ENCODE assay signal across 16 cellular contexts in the genomic region with DNA sequence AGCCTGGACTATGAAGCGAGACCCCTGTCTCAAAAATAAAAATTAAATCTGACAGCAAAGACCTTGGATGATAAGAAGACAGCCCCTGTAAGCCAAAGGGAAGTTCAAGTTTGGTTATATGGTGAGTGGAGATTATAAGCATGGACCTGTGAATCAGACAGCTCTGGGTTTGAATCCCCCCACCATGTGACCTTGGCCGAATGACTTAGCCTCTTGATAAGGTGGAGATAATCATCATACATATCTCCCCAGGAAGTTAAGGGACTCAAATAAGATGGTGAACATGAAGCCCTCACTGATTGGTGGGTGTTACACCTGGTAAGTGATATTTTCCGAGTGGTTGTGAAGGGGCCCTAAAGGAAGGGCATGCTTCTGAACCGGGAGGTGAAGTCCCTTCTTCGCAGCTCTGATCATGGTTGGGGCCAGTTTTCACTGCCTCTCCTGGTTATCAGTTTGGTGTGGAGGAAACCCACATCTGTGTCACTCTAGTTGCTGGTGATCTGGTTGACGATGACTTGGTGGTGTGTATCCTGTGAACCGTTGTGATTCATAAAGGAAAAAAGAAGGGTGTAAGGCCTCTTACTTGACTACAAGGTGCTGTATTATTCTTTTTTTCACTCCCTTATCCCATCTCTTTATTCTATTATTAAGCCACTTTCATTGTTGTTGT.
DNase-seq lines count a peak whose midpoint lies in the region; ATAC-seq, FAIRE-seq and TF ChIP-seq lines count a peak whose summit lies in the region.
"Had no signal": no experiment of that assay in that cellular context is flagged by ENCODE, and none has a peak within 500 bp of the region (broad histone marks: within the 10 kb centered on the region; RNA-seq: fewer than 3 reads in every experiment).

No MANE protein-coding gene starts in this region.

- peaks cover 0 to 10% of the 10 kb centered on the region in 2 donors for H3K4me1 ChIP-seq in adrenal gland (replicated peaks in 1 of 2)
- H3K4me1 ChIP-seq: pancreas had no signal

- no peak overlapping the region for H3K4me3 ChIP-seq in adrenal gland
- H3K4me3 ChIP-seq: pancreas, PC-9 had no signal

- no peak for FAIRE-seq in frontal cortex (lab: Jason Lieb, UNC)
- FAIRE-seq: GM12892, pancreas had no signal

- H3K9me3 Mint-ChIP-seq in activated naive CD4-positive, alpha-beta T cell treated with anti-CD3 and anti-CD28 coated beads for 36 hours, result no peaks in the 10 kb centered on the region
- H3K9me3 Mint-ChIP-seq in natural killer cell (no peaks in the 10 kb centered on the region), glutamatergic neuron (ENCODE audit: unreplicated experiment) (peaks cover 3% of the 10 kb centered on the region)

- H3K27ac ChIP-seq in adrenal gland (peak overlapping the region in 3 of 5 donors; percentile 15 to 77 (median 37)), substantia nigra (ENCODE audit: low read depth, low read length, poor library complexity, severe bottlenecking) (peak overlapping the region; percentile 93)
- H3K27ac ChIP-seq: brain microvascular endothelial cell, PC-9 had no signal

- intact Hi-C loops in activated naive CD4-positive, alpha-beta T cell treated with anti-CD3 and anti-CD28 coated beads for 36 hours (cut with micrococcal nuclease), result no loop called here
- intact Hi-C loops in adrenal gland (cut with DNase I), result no loop called here
- intact Hi-C loops in natural killer cell (cut with micrococcal nuclease), result no loop called here

- peak in 1 of 3 donors; percentile 55 for ATAC-seq in natural killer cell
- no peak for ATAC-seq in GM18909 (IDR thresholded peaks at IDR 0.05; ENCODE audit: poor library complexity, unreplicated experiment)
- ATAC-seq: pancreas had no signal

- no peak for TF ChIP-seq POLR2A in adrenal gland (IDR thresholded peaks at IDR 0.05)

- WGBS in adrenal gland, 4 donors, result 84 to 91% (median 87%) methylated on average over 7 of the region's 7 CpGs

- H3K4me3 Mint-ChIP-seq in activated naive CD4-positive, alpha-beta T cell treated with anti-CD3 and anti-CD28 coated beads for 36 hours, result no peak overlapping the region
- H3K4me3 Mint-ChIP-seq in natural killer cell, result no peak overlapping the region
- H3K4me3 Mint-ChIP-seq in glutamatergic neuron (ENCODE audit: unreplicated experiment), result no peak overlapping the region

- no peaks in the 10 kb centered on the region for H3K4me1 Mint-ChIP-seq in activated naive CD4-positive, alpha-beta T cell treated with anti-CD3 and anti-CD28 coated beads for 36 hours (ENCODE audit: low read depth)
- H3K4me1 Mint-ChIP-seq in natural killer cell (peaks cover 15 to 19% of the 10 kb centered on the region in 2 donors), glutamatergic neuron (ENCODE audit: low read depth, unreplicated experiment) (peaks cover 29% of the 10 kb centered on the region)

- no peaks in the 10 kb centered on the region for H3K27me3 ChIP-seq in adrenal gland
- H3K27me3 ChIP-seq: brain microvascular endothelial cell, pancreas had no signal

- peaks cover 0 to 14% of the 10 kb centered on the region in 2 donors for H3K36me3 ChIP-seq in adrenal gland (replicated peaks in 1 of 2)
- H3K36me3 ChIP-seq: brain microvascular endothelial cell had no signal

- DNase-seq in activated naive CD4-positive, alpha-beta T cell treated with anti-CD3 and anti-CD28 coated beads for 36 hours, result peak; percentile 8
- DNase-seq in activated naive CD4-positive, alpha-beta T cell treated with anti-CD3 and anti-CD28 coated beads, Interleukin-2, amount 50 U/mL, for 16 hours, result no peak
- DNase-seq in adrenal gland (no peak), natural killer cell (no peak), substantia nigra (lab: John Stamatoyannopoulos, UW) (no peak), frontal cortex (ENCODE audit: low spot score in 2 of 2) (no peak), glutamatergic neuron (no peak)
- DNase-seq: brain microvascular endothelial cell, foreskin melanocyte, NCI-H187 treated with DMSO at 0.1 percent for 48 hours, NCI-H526 treated with DMSO at 0.1 percent for 48 hours, pancreas, PC-9, SW 1271 had no signal

- H3K36me3 Mint-ChIP-seq in activated naive CD4-positive, alpha-beta T cell treated with anti-CD3 and anti-CD28 coated beads for 36 hours (ENCODE audit: low read depth), result peaks cover 13% of the 10 kb centered on the region
- H3K36me3 Mint-ChIP-seq in natural killer cell, result no peaks in the 10 kb centered on the region
- peaks cover 11% of the 10 kb centered on the region for H3K36me3 Mint-ChIP-seq in glutamatergic neuron (ENCODE audit: unreplicated experiment)

- H3K27me3 Mint-ChIP-seq in activated naive CD4-positive, alpha-beta T cell treated with anti-CD3 and anti-CD28 coated beads for 36 hours (ENCODE audit: low read depth), result no peaks in the 10 kb centered on the region
- H3K27me3 Mint-ChIP-seq in natural killer cell (ENCODE audit: low read depth in 2 of 2), result no peaks in the 10 kb centered on the region
- H3K27me3 Mint-ChIP-seq in glutamatergic neuron (ENCODE audit: unreplicated experiment), result peaks cover 4% of the 10 kb centered on the region

- H3K27ac Mint-ChIP-seq in activated naive CD4-positive, alpha-beta T cell treated with anti-CD3 and anti-CD28 coated beads for 36 hours, result no peak overlapping the region
- peak overlapping the region; percentile 11 to 31 for H3K27ac Mint-ChIP-seq in natural killer cell
- H3K27ac Mint-ChIP-seq in glutamatergic neuron (ENCODE audit: unreplicated experiment), result no peak overlapping the region

- CTCF ChIA-PET in activated naive CD4-positive, alpha-beta T cell treated with anti-CD3 and anti-CD28 coated beads for 36 hours (lab: Charles Lee), result no interaction called here

- H3K9me3 ChIP-seq in adrenal gland (replicated peaks in 1 of 3), result no peaks in the 10 kb centered on the region
- H3K9me3 ChIP-seq: pancreas had no signal

- no peak for TF ChIP-seq CTCF in adrenal gland (IDR thresholded peaks at IDR 0.05)
- TF ChIP-seq CTCF in natural killer cell (IDR thresholded peaks at IDR 0.05), result no peak
- no peak for TF ChIP-seq CTCF in glutamatergic neuron (IDR thresholded peaks at IDR 0.05; ENCODE audit: partially characterized antibody, unreplicated experiment)

Comparison
In these comparisons a context has a peak if more than half of its experiments do, and no peak if none do; other contexts are left out.
1. H3K27ac Mint-ChIP-seq: peak in natural killer cell (2 of 2); none in activated naive CD4-positive, alpha-beta T cell treated with anti-CD3 and anti-CD28 coated beads for 36 hours (single experiment) and glutamatergic neuron (single experiment).